In the genomic region with DNA sequence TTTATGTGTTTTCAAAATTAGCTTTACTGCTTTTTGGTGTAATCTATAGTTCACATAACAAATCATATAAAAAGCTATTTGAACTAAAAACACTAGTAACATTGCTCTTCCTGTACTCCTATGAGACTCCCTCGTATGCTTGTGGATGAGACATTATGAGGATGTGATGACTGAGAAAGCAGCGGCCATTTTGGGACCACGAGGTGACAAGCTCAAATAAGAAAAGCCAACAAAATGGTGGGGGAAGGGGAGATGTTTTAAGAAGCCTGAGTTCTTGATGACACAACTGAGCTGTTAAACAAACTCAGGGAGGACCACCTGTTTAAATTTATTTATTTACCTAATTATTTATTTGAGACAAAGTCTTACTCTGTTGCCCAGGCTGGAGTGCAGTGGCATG, we compare ENCODE assay signal across 1 cellular context.
A peak's percentile ranks its signal among the peaks of the same experiment; 100 is the strongest.
TF ChIP-seq lines count a peak whose summit lies in the region.

No MANE protein-coding gene starts in this region.

TF ChIP-seq in K562, 482 proteins besides CTCF, POLR2A, EP300 and RAD21:
- TF ChIP-seq CXXC5 (CRISPR knock-in tag; IDR thresholded peaks at IDR 0.05) (no peak), YY1 (IDR thresholded peaks at IDR 0.05; ENCODE audit: borderline replicate concordance in 1 of 3, control insufficient read depth in 1 of 3, extremely low read depth in 1 of 3, insufficient read depth in 3 of 3, insufficient read length in 1 of 3, insufficient replicate concordance in 2 of 3, low read depth in 1 of 3, low read length in 2 of 3) (peak; percentile 24 to 92 (median 48)), TEAD4 (IDR thresholded peaks at IDR 0.05; ENCODE audit: low read length) (peak; percentile 51; the same call in 1 of the 2 replicates), TEAD4 (CRISPR knock-in tag; IDR thresholded peaks at IDR 0.05; ENCODE audit: borderline replicate concordance) (no peak), ZC3H11A (IDR thresholded peaks at IDR 0.05; ENCODE audit: low read depth, low read length) (0 out of 2 replicates have a peak, but pooled peaks have one; percentile 37), ZFP1 (CRISPR knock-in tag; IDR thresholded peaks at IDR 0.05) (no peak)
